ENCODE assay signal across 22 cellular contexts in genomic region chr21:45428534-45428933, GRCh38.
"Had no signal": no experiment of that assay in that cellular context is flagged by ENCODE, and none has a peak within 500 bp of the region (broad histone marks: within the 10 kb centered on the region; RNA-seq: fewer than 3 reads in every experiment).

No MANE protein-coding gene starts in this region.

- H3K27ac ChIP-seq: lower lobe of right lung, neural progenitor cell, upper lobe of right lung, WERI-Rb-1 had no signal

- H3K4me2 ChIP-seq: neural progenitor cell had no signal

- H3K4me1 Mint-ChIP-seq: activated CD4-positive, alpha-beta T cell treated with anti-CD3 and anti-CD28 coated beads, Interleukin-2, amount 10 ng/mL, durations not matched to agents 7 days and 5 days; naive thymus-derived CD8-positive, alpha-beta T cell had no signal

- H3K4me3 ChIP-seq: adrenal gland, ascending aorta, heart left ventricle, lower lobe of right lung, neural progenitor cell, thoracic aorta, upper lobe of right lung had no signal

- H3K9me3 Mint-ChIP-seq: activated CD4-positive, alpha-beta T cell treated with anti-CD3 and anti-CD28 coated beads, Interleukin-2, amount 10 ng/mL, durations not matched to agents 7 days and 5 days; activated CD8-positive, alpha-beta T cell treated with anti-CD3 and anti-CD28 coated beads for 36 hours; endodermal cell; naive thymus-derived CD8-positive, alpha-beta T cell; neural progenitor cell had no signal

- H3K27me3 ChIP-seq: adrenal gland, ascending aorta, heart left ventricle, neural progenitor cell, upper lobe of right lung had no signal

- DNase-seq: activated CD4-positive, alpha-beta T cell treated with anti-CD3 and anti-CD28 coated beads, Interleukin-2, amount 10 ng/mL, durations not matched to agents 7 days and 5 days; activated CD4-positive, CD25-positive, alpha-beta regulatory T cell treated with anti-CD3 and anti-CD28 coated beads, Interleukin-2, amount 50 U/mL, for 72 hours; activated CD8-positive, alpha-beta T cell treated with anti-CD3 and anti-CD28 coated beads for 36 hours; activated gamma-delta T cell treated with Interleukin-2 at 50 U/mL for 16 hours; cortex of kidney; endodermal cell; left colon; lower lobe of right lung; naive thymus-derived CD8-positive, alpha-beta T cell; stimulated activated CD4-positive, alpha-beta T cell treated with anti-CD3 and anti-CD28 coated beads, Interleukin-4, amount 100 ng/mL, for 24 hours; stimulated activated naive CD4-positive, alpha-beta T cell treated with Interleukin-2 at 50 U/mL for 16 hours; T-helper 1 cell; upper lobe of right lung; WERI-Rb-1 had no signal

- H3K27ac Mint-ChIP-seq: activated CD4-positive, alpha-beta T cell treated with anti-CD3 and anti-CD28 coated beads, Interleukin-2, amount 10 ng/mL, durations not matched to agents 7 days and 5 days; activated CD8-positive, alpha-beta T cell treated with anti-CD3 and anti-CD28 coated beads for 36 hours; activated naive CD8-positive, alpha-beta T cell; naive thymus-derived CD8-positive, alpha-beta T cell; neural progenitor cell had no signal

- H3K27me3 Mint-ChIP-seq: activated CD4-positive, alpha-beta T cell treated with anti-CD3 and anti-CD28 coated beads, Interleukin-2, amount 10 ng/mL, durations not matched to agents 7 days and 5 days; activated CD8-positive, alpha-beta T cell treated with anti-CD3 and anti-CD28 coated beads for 36 hours; activated naive CD8-positive, alpha-beta T cell had no signal

- ATAC-seq: activated CD8-positive, alpha-beta T cell treated with anti-CD3 and anti-CD28 coated beads for 36 hours; left colon; naive thymus-derived CD8-positive, alpha-beta T cell; upper lobe of right lung had no signal

- FAIRE-seq: islet of Langerhans, TTC549 had no signal

- H3K4me3 Mint-ChIP-seq: activated CD4-positive, alpha-beta T cell treated with anti-CD3 and anti-CD28 coated beads, Interleukin-2, amount 10 ng/mL, durations not matched to agents 7 days and 5 days; activated CD8-positive, alpha-beta T cell treated with anti-CD3 and anti-CD28 coated beads for 36 hours; activated naive CD8-positive, alpha-beta T cell; endodermal cell; naive thymus-derived CD8-positive, alpha-beta T cell; neural progenitor cell had no signal

- H2AFZ ChIP-seq: neural progenitor cell had no signal

- H3K9me3 ChIP-seq: adrenal gland, ascending aorta, heart left ventricle, lower lobe of right lung, thoracic aorta, upper lobe of right lung had no signal

- H3K9ac ChIP-seq: neural progenitor cell had no signal

- H3K36me3 ChIP-seq: adrenal gland, ascending aorta, heart left ventricle, lower lobe of right lung, neural progenitor cell, thoracic aorta, upper lobe of right lung, WERI-Rb-1 had no signal

- H3K4me1 ChIP-seq: lower lobe of right lung, upper lobe of right lung had no signal

- H3K36me3 Mint-ChIP-seq: activated naive CD8-positive, alpha-beta T cell; naive thymus-derived CD8-positive, alpha-beta T cell; neural progenitor cell had no signal
